In genomic region chr3:183108470-183108869, GRCh38 we compare ENCODE assay signal across 14 cellular contexts. TPM values are rescaled to one million over a fixed set of nuclear protein-coding genes. Genes with fewer than 3 reads are reported as not detected.
DNase-seq lines count a peak whose midpoint lies in the region; ATAC-seq, FAIRE-seq and TF ChIP-seq lines count a peak whose summit lies in the region.
"Had no signal": no experiment of that assay in that cellular context is flagged by ENCODE, and none has a peak within 500 bp of the region (broad histone marks: within the 10 kb centered on the region; RNA-seq: fewer than 3 reads in every experiment).

No MANE protein-coding gene starts in this region.

- TF ChIP-seq CTCF in SK-N-SH (IDR thresholded peaks at IDR 0.05) = no peak
- no peak for TF ChIP-seq CTCF in type B pancreatic cell (conservative IDR thresholded peaks at IDR 0.05)
- no peak for TF ChIP-seq CTCF in D721Med (IDR thresholded peaks at IDR 0.05; ENCODE audit: insufficient read depth, missing control alignments)

- no peak for FAIRE-seq in D721Med (lab: Jason Lieb, UNC)
- FAIRE-seq: RCC 7860 had no signal

- H3K36me3 Mint-ChIP-seq in activated naive CD4-positive, alpha-beta T cell treated with anti-CD3 and anti-CD28 coated beads, Interleukin-2, amount 50 U/mL, for 24 hours = peaks cover 2% of the 10 kb centered on the region
- no peaks in the 10 kb centered on the region for H3K36me3 Mint-ChIP-seq in activated naive CD4-positive, alpha-beta T cell treated with anti-CD3 and anti-CD28 coated beads, Interleukin-2, amount 50 U/mL, for 72 hours
- no peaks in the 10 kb centered on the region for H3K36me3 Mint-ChIP-seq in dendritic cell treated with granulocyte-macrophage colony-stimulating factor and Interleukin-4, amounts not matched to agents 40 ng/mL and 50 ng/mL, for 4 days (ENCODE audit: low read depth)
- no peaks in the 10 kb centered on the region for H3K36me3 Mint-ChIP-seq in type B pancreatic cell

- peaks cover 5% of the 10 kb centered on the region for H3F3A ChIP-seq in SK-N-SH (replicated peaks; ENCODE audit: insufficient read depth)

- no peaks in the 10 kb centered on the region for H3K9me3 Mint-ChIP-seq in activated naive CD4-positive, alpha-beta T cell treated with anti-CD3 and anti-CD28 coated beads, Interleukin-2, amount 50 U/mL, for 24 hours
- H3K9me3 Mint-ChIP-seq in activated naive CD4-positive, alpha-beta T cell treated with anti-CD3 and anti-CD28 coated beads, Interleukin-2, amount 50 U/mL, for 72 hours = no peaks in the 10 kb centered on the region
- H3K9me3 Mint-ChIP-seq in dendritic cell treated with granulocyte-macrophage colony-stimulating factor and Interleukin-4, amounts not matched to agents 40 ng/mL and 50 ng/mL, for 4 days = peaks cover 11% of the 10 kb centered on the region
- H3K9me3 Mint-ChIP-seq in type B pancreatic cell = peaks cover 6% of the 10 kb centered on the region

- 0 out of 4 replicates have a peak overlapping the region, but pooled peaks of 1 of the 2 experiments have one; percentile 7 for H3K4me3 ChIP-seq in SK-N-SH (ENCODE audit: low read depth in 2 of 2, low read length in 1 of 2)

- H3K9me2 ChIP-seq in SK-N-SH = no peaks in the 10 kb centered on the region

- no peaks in the 10 kb centered on the region for H3K79me2 ChIP-seq in SK-N-SH (ENCODE audit: insufficient read depth)

- H3K4me2 ChIP-seq in SK-N-SH = peak overlapping the region; percentile 56; the same call in 1 of the 2 replicates

- H3K27me3 ChIP-seq in SK-N-SH (ENCODE audit: insufficient read depth) = no peaks in the 10 kb centered on the region

- intact Hi-C loops in dendritic cell treated with granulocyte-macrophage colony-stimulating factor and Interleukin-4, amounts not matched to agents 40 ng/mL and 50 ng/mL, for 4 days (cut with micrococcal nuclease) = no loop called here

- H3K27ac Mint-ChIP-seq in activated naive CD4-positive, alpha-beta T cell treated with anti-CD3 and anti-CD28 coated beads, Interleukin-2, amount 50 U/mL, for 24 hours = peak overlapping the region; percentile 35
- H3K27ac Mint-ChIP-seq in activated naive CD4-positive, alpha-beta T cell treated with anti-CD3 and anti-CD28 coated beads, Interleukin-2, amount 50 U/mL, for 72 hours = no peak overlapping the region
- H3K27ac Mint-ChIP-seq in dendritic cell treated with granulocyte-macrophage colony-stimulating factor and Interleukin-4, amounts not matched to agents 40 ng/mL and 50 ng/mL, for 4 days = peak overlapping the region; percentile 75
- H3K27ac Mint-ChIP-seq in type B pancreatic cell = peak overlapping the region; percentile 11
- H3K27ac Mint-ChIP-seq: CD8-positive, alpha-beta memory T cell; H9 had no signal

- H2AFZ ChIP-seq in SK-N-SH (ENCODE audit: low read depth) = peak overlapping the region; percentile 9; the same call in 1 of the 2 replicates

- no peak for TF ChIP-seq EP300 in SK-N-SH (IDR thresholded peaks at IDR 0.05; ENCODE audit: borderline replicate concordance in 1 of 2, low read depth in 1 of 2, low read length in 1 of 2)

- peak overlapping the region; percentile 32 to 62; a peak in 3 of 4 replicates for H3K27ac ChIP-seq in SK-N-SH (ENCODE audit: low read depth in 2 of 2, low read length in 1 of 2)

- POLR2A ChIA-PET in SK-N-SH (lab: Yijun Ruan, JAX) = interaction anchor here (1.4 kb wide), 1 partner anchor 9 kb away, joined by 5 read pairs; the partner anchor contains the start of gene MCCC1

- no peaks in the 10 kb centered on the region for H3K36me3 ChIP-seq in SK-N-SH (replicated peaks in 1 of 2; ENCODE audit: control insufficient read depth in 1 of 2, insufficient read depth in 2 of 2, low read length in 1 of 2)

- CTCF ChIA-PET in SK-N-SH (lab: Yijun Ruan, JAX) = interaction anchor here (1.0 to 1.5 kb wide), 4 partner anchors 9 to 278 kb away, joined by 3 to 4 read pairs (median 4); partner anchors contain the start of gene MCCC1

- H3K9me3 ChIP-seq in SK-N-SH = no peaks in the 10 kb centered on the region

- no peaks in the 10 kb centered on the region for H3K4me1 Mint-ChIP-seq in activated naive CD4-positive, alpha-beta T cell treated with anti-CD3 and anti-CD28 coated beads, Interleukin-2, amount 50 U/mL, for 24 hours
- peaks cover 12% of the 10 kb centered on the region for H3K4me1 Mint-ChIP-seq in dendritic cell treated with granulocyte-macrophage colony-stimulating factor and Interleukin-4, amounts not matched to agents 40 ng/mL and 50 ng/mL, for 4 days (ENCODE audit: low read depth)
- H3K4me1 Mint-ChIP-seq in type B pancreatic cell (ENCODE audit: unreplicated experiment) = peaks cover 9% of the 10 kb centered on the region
- H3K4me1 Mint-ChIP-seq: CD8-positive, alpha-beta memory T cell had no signal

- no peak for ATAC-seq in activated naive CD4-positive, alpha-beta T cell treated with anti-CD3 and anti-CD28 coated beads, Interleukin-2, amount 50 U/mL, for 72 hours
- ATAC-seq in GM18519 (IDR thresholded peaks at IDR 0.05; ENCODE audit: low FRiP score, unreplicated experiment) = no peak

- TF ChIP-seq RAD21 in SK-N-SH (IDR thresholded peaks at IDR 0.05; ENCODE audit: low read length) = no peak

- H3K9ac ChIP-seq in SK-N-SH = no peak overlapping the region

- peaks cover 0 to 7% of the 10 kb centered on the region in 2 experiments; a peak in 2 of 4 replicates for H3K4me1 ChIP-seq in SK-N-SH (ENCODE audit: control insufficient read depth in 1 of 2, insufficient read depth in 2 of 2, low read depth in 1 of 2, low read length in 1 of 2)

- 6% methylated on average over 4 of the region's 4 CpGs for WGBS in SK-N-SH (ENCODE audit: low lambda C conversion rate)

- DNase-seq in activated naive CD4-positive, alpha-beta T cell treated with anti-CD3 and anti-CD28 coated beads, Interleukin-2, amount 50 U/mL, for 72 hours (ENCODE audit: low spot score in 2 of 2) = no peak
- peak; percentile 31 for DNase-seq in SK-N-SH
- no peak for DNase-seq in type B pancreatic cell (ENCODE audit: extremely low spot score, unreplicated experiment)
- DNase-seq in OCI-M1 (lab: John Stamatoyannopoulos, UW) = no peak
- no peak for DNase-seq in D721Med (ENCODE audit: insufficient read length, low spot score)
- DNase-seq: CD8-positive, alpha-beta memory T cell; H9; NCI-H1436 treated with DMSO at 0.1 percent for 48 hours; NCI-H226 had no signal

- H4K20me1 ChIP-seq in SK-N-SH (ENCODE audit: insufficient read depth) = no peaks in the 10 kb centered on the region

- H3K27me3 Mint-ChIP-seq in activated naive CD4-positive, alpha-beta T cell treated with anti-CD3 and anti-CD28 coated beads, Interleukin-2, amount 50 U/mL, for 24 hours = no peaks in the 10 kb centered on the region
- H3K27me3 Mint-ChIP-seq in dendritic cell treated with granulocyte-macrophage colony-stimulating factor and Interleukin-4, amounts not matched to agents 40 ng/mL and 50 ng/mL, for 4 days = no peaks in the 10 kb centered on the region
- no peaks in the 10 kb centered on the region for H3K27me3 Mint-ChIP-seq in type B pancreatic cell

- no peak overlapping the region for H3K4me3 Mint-ChIP-seq in activated naive CD4-positive, alpha-beta T cell treated with anti-CD3 and anti-CD28 coated beads, Interleukin-2, amount 50 U/mL, for 24 hours
- no peak overlapping the region for H3K4me3 Mint-ChIP-seq in dendritic cell treated with granulocyte-macrophage colony-stimulating factor and Interleukin-4, amounts not matched to agents 40 ng/mL and 50 ng/mL, for 4 days
- no peak overlapping the region for H3K4me3 Mint-ChIP-seq in type B pancreatic cell
- H3K4me3 Mint-ChIP-seq: CD8-positive, alpha-beta memory T cell; H9 had no signal

TF ChIP-seq in SK-N-SH, 30 proteins besides CTCF, POLR2A, EP300 and RAD21 (continues in another document):
- TF ChIP-seq, protein P1, sequence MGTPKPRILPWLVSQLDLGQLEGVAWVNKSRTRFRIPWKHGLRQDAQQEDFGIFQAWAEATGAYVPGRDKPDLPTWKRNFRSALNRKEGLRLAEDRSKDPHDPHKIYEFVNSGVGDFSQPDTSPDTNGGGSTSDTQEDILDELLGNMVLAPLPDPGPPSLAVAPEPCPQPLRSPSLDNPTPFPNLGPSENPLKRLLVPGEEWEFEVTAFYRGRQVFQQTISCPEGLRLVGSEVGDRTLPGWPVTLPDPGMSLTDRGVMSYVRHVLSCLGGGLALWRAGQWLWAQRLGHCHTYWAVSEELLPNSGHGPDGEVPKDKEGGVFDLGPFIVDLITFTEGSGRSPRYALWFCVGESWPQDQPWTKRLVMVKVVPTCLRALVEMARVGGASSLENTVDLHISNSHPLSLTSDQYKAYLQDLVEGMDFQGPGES (IDR thresholded peaks at IDR 0.05; ENCODE audit: low read depth, low read length) = no peak
- TF ChIP-seq TEAD4 (IDR thresholded peaks at IDR 0.05; ENCODE audit: borderline replicate concordance, insufficient read depth) = no peak
- TF ChIP-seq, protein P2, sequence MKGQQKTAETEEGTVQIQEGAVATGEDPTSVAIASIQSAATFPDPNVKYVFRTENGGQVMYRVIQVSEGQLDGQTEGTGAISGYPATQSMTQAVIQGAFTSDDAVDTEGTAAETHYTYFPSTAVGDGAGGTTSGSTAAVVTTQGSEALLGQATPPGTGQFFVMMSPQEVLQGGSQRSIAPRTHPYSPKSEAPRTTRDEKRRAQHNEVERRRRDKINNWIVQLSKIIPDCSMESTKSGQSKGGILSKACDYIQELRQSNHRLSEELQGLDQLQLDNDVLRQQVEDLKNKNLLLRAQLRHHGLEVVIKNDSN (IDR thresholded peaks at IDR 0.05; ENCODE audit: borderline replicate concordance, low read depth) = no peak

RNA-seq across cellular contexts. Expression of gene MCCC1, which starts 9.2 kb away (rescaled TPM):
- 10 to 100 TPM; 27.2 to 30.9 TPM for total RNA-seq in activated naive CD4-positive, alpha-beta T cell treated with anti-CD3 and anti-CD28 coated beads, Interleukin-2, amount 50 U/mL, for 72 hours
- 15.4 and 19.4 TPM in 2 replicates for polyA plus RNA-seq in SK-N-SH (2012; rRNA removed)
- polyA plus RNA-seq in SK-N-SH (2012; cell fraction: cytosol; rRNA removed) = 17.6 and 18.1 TPM in 2 replicates
- 12.9 and 19.6 TPM in 2 replicates for polyA plus RNA-seq in SK-N-SH (2012; cell fraction: nucleus; rRNA removed)
- 40.9 and 58.1 TPM in 2 replicates for total RNA-seq in type B pancreatic cell (ENCODE audit: low replicate concordance)

RNA-seq across cellular contexts. Expression of gene LAMP3, which starts 54.1 kb away (rescaled TPM):
- total RNA-seq in activated naive CD4-positive, alpha-beta T cell treated with anti-CD3 and anti-CD28 coated beads, Interleukin-2, amount 50 U/mL, for 72 hours = 10 to 100 TPM in 1 of 2 donors, 1 to 10 TPM in 1; 6.9 to 16.7 TPM
- polyA plus RNA-seq in SK-N-SH (2012; rRNA removed) = 0.06 and 0.21 TPM in 2 replicates
- polyA plus RNA-seq in SK-N-SH (2012; cell fraction: cytosol; rRNA removed) = 0.06 and 0.14 TPM in 2 replicates
- 0.01 and 0.07 TPM in 2 replicates for polyA plus RNA-seq in SK-N-SH (2012; cell fraction: nucleus; rRNA removed)
- 6.9 and 22.1 TPM in 2 replicates for total RNA-seq in type B pancreatic cell (ENCODE audit: low replicate concordance)
- total RNA-seq: IMR-90 had no signal

Comparison
In these comparisons a context has a peak if more than half of its experiments do, and no peak if none do; other contexts are left out.
1. H3K27ac Mint-ChIP-seq: peak in activated naive CD4-positive, alpha-beta T cell treated with anti-CD3 and anti-CD28 coated beads, Interleukin-2, amount 50 U/mL, for 24 hours (single experiment), dendritic cell treated with granulocyte-macrophage colony-stimulating factor and Interleukin-4, amounts not matched to agents 40 ng/mL and 50 ng/mL, for 4 days (single experiment) and type B pancreatic cell (single experiment); none in activated naive CD4-positive, alpha-beta T cell treated with anti-CD3 and anti-CD28 coated beads, Interleukin-2, amount 50 U/mL, for 72 hours (0 of 2).